ENCODE assay signal across 21 cellular contexts in genomic region chr16:85735946-85736345, GRCh38. TPM values are rescaled to one million over a fixed set of nuclear protein-coding genes. Genes with fewer than 3 reads are reported as not detected.
DNase-seq lines count a peak whose midpoint lies in the region; ATAC-seq and TF ChIP-seq lines count a peak whose summit lies in the region.
"Had no signal": no experiment of that assay in that cellular context is flagged by ENCODE, and none has a peak within 500 bp of the region (broad histone marks: within the 10 kb centered on the region; RNA-seq: fewer than 3 reads in every experiment).

No MANE protein-coding gene starts in this region.

- no peaks in the 10 kb centered on the region for H3K36me3 ChIP-seq in OCI-LY1 (ENCODE audit: insufficient read depth, low read length)
- H3K36me3 ChIP-seq: left ventricle myocardium inferior, prostate gland, SJCRH30 had no signal

- DNase-seq in activated naive CD8-positive, alpha-beta T cell treated with anti-CD3 and anti-CD28 coated beads, Interleukin-2, amount 10 ng/mL, durations not matched to agents 7 days and 5 days: no peak
- DNase-seq in activated naive CD8-positive, alpha-beta T cell treated with anti-CD3 and anti-CD28 coated beads for 36 hours: no peak
- DNase-seq in memory B cell (ENCODE audit: low spot score in 2 of 2) (no peak), glomerular visceral epithelial cell (ENCODE audit: extremely low spot score) (no peak), DMS 273 (lab: John Stamatoyannopoulos, UW; ENCODE audit: unreplicated experiment) (no peak), islet precursor cell (no peak)
- no peak for DNase-seq in stimulated activated naive CD8-positive, alpha-beta T cell treated with anti-CD3 and anti-CD28 coated beads, Interleukin-15, amount 100 ng/mL, for 72 hours
- DNase-seq: ACHN, amniotic stem cell, left ventricle myocardium inferior, midbrain, NCI-H187 treated with DMSO at 0.1 percent for 48 hours, PC-9, SJCRH30, testis had no signal

- H3K4me1 Mint-ChIP-seq in activated naive CD8-positive, alpha-beta T cell treated with anti-CD3 and anti-CD28 coated beads, Interleukin-2, amount 10 ng/mL, durations not matched to agents 7 days and 5 days: peaks cover 16% of the 10 kb centered on the region
- H3K4me1 Mint-ChIP-seq in activated naive CD8-positive, alpha-beta T cell treated with anti-CD3 and anti-CD28 coated beads for 36 hours: peaks cover 20% of the 10 kb centered on the region
- H3K4me1 Mint-ChIP-seq in memory B cell: peaks cover 20% of the 10 kb centered on the region
- peaks cover 30% of the 10 kb centered on the region for H3K4me1 Mint-ChIP-seq in stimulated activated naive CD8-positive, alpha-beta T cell treated with anti-CD3 and anti-CD28 coated beads, Interleukin-15, amount 100 ng/mL, for 72 hours

- H4K20me1 ChIP-seq in OCI-LY1 (ENCODE audit: insufficient read depth, low read length): no peaks in the 10 kb centered on the region

- H3K27me3 ChIP-seq in OCI-LY1 (ENCODE audit: insufficient read depth, low read length): no peaks in the 10 kb centered on the region
- H3K27me3 ChIP-seq: SJCRH30, testis had no signal

- no peak for TF ChIP-seq CTCF in OCI-LY1 (IDR thresholded peaks at IDR 0.05; ENCODE audit: low read length)

- H3K27me3 Mint-ChIP-seq in activated naive CD8-positive, alpha-beta T cell treated with anti-CD3 and anti-CD28 coated beads, Interleukin-2, amount 10 ng/mL, durations not matched to agents 7 days and 5 days: peaks cover 2% of the 10 kb centered on the region
- no peaks in the 10 kb centered on the region for H3K27me3 Mint-ChIP-seq in activated naive CD8-positive, alpha-beta T cell treated with anti-CD3 and anti-CD28 coated beads for 36 hours
- no peaks in the 10 kb centered on the region for H3K27me3 Mint-ChIP-seq in memory B cell
- no peaks in the 10 kb centered on the region for H3K27me3 Mint-ChIP-seq in stimulated activated naive CD8-positive, alpha-beta T cell treated with anti-CD3 and anti-CD28 coated beads, Interleukin-15, amount 100 ng/mL, for 72 hours
- H3K27me3 Mint-ChIP-seq: activated CD4-positive, alpha-beta T cell treated with anti-CD3 and anti-CD28 coated beads for 36 hours had no signal

- H3K4me2 ChIP-seq in OCI-LY1 (ENCODE audit: low read length): peak overlapping the region; percentile 44
- H3K4me2 ChIP-seq: KMS-11, PC-9 had no signal

- H3K9me3 ChIP-seq in OCI-LY1 (ENCODE audit: low read length): no peaks in the 10 kb centered on the region
- H3K9me3 ChIP-seq: left ventricle myocardium inferior, prostate gland, SJCRH30, testis had no signal

- no peak overlapping the region for H3K4me3 ChIP-seq in OCI-LY1 (ENCODE audit: low read depth, low read length, poor library complexity, severe bottlenecking)
- H3K4me3 ChIP-seq: left ventricle myocardium inferior, PC-9, prostate gland, SJCRH30, testis had no signal

- H3K9ac ChIP-seq in OCI-LY1 (ENCODE audit: low read length): peak overlapping the region; percentile 8; the same call in 1 of the 2 replicates
- H3K9ac ChIP-seq: KMS-11 had no signal

- H3K27ac ChIP-seq in OCI-LY1 (ENCODE audit: low read depth, low read length, poor library complexity, severe bottlenecking): peak overlapping the region; percentile 88
- H3K27ac ChIP-seq: C4-2B, KMS-11, left ventricle myocardium inferior, PC-9, prostate gland, SJCRH30, testis had no signal

- peak overlapping the region; percentile 74 for H3K27ac Mint-ChIP-seq in activated naive CD8-positive, alpha-beta T cell treated with anti-CD3 and anti-CD28 coated beads, Interleukin-2, amount 10 ng/mL, durations not matched to agents 7 days and 5 days
- H3K27ac Mint-ChIP-seq in activated naive CD8-positive, alpha-beta T cell treated with anti-CD3 and anti-CD28 coated beads for 36 hours: no peak overlapping the region
- H3K27ac Mint-ChIP-seq in memory B cell: peak overlapping the region; percentile 38
- H3K27ac Mint-ChIP-seq in stimulated activated naive CD8-positive, alpha-beta T cell treated with anti-CD3 and anti-CD28 coated beads, Interleukin-15, amount 100 ng/mL, for 72 hours: peak overlapping the region in 1 of 2 donors; percentile 72
- H3K27ac Mint-ChIP-seq: activated CD4-positive, alpha-beta T cell treated with anti-CD3 and anti-CD28 coated beads for 36 hours had no signal

- no peak for ATAC-seq in activated naive CD8-positive, alpha-beta T cell treated with anti-CD3 and anti-CD28 coated beads, Interleukin-2, amount 10 ng/mL, durations not matched to agents 7 days and 5 days (ENCODE audit: low read depth)
- no peak for ATAC-seq in memory B cell (ENCODE audit: low read depth)
- no peak for ATAC-seq in stimulated activated naive CD8-positive, alpha-beta T cell treated with anti-CD3 and anti-CD28 coated beads, Interleukin-15, amount 100 ng/mL, for 72 hours
- ATAC-seq: HCT116 had no signal

- peak overlapping the region; percentile 67 for H3K4me3 Mint-ChIP-seq in activated naive CD8-positive, alpha-beta T cell treated with anti-CD3 and anti-CD28 coated beads, Interleukin-2, amount 10 ng/mL, durations not matched to agents 7 days and 5 days
- H3K4me3 Mint-ChIP-seq in activated naive CD8-positive, alpha-beta T cell treated with anti-CD3 and anti-CD28 coated beads for 36 hours: no peak overlapping the region
- peak overlapping the region; percentile 56 for H3K4me3 Mint-ChIP-seq in memory B cell
- peak overlapping the region; percentile 57 to 73 for H3K4me3 Mint-ChIP-seq in stimulated activated naive CD8-positive, alpha-beta T cell treated with anti-CD3 and anti-CD28 coated beads, Interleukin-15, amount 100 ng/mL, for 72 hours
- H3K4me3 Mint-ChIP-seq: activated CD4-positive, alpha-beta T cell treated with anti-CD3 and anti-CD28 coated beads for 36 hours had no signal

- no peaks in the 10 kb centered on the region for H3K9me3 Mint-ChIP-seq in activated naive CD8-positive, alpha-beta T cell treated with anti-CD3 and anti-CD28 coated beads, Interleukin-2, amount 10 ng/mL, durations not matched to agents 7 days and 5 days
- no peaks in the 10 kb centered on the region for H3K9me3 Mint-ChIP-seq in activated naive CD8-positive, alpha-beta T cell treated with anti-CD3 and anti-CD28 coated beads for 36 hours
- H3K9me3 Mint-ChIP-seq in memory B cell: no peaks in the 10 kb centered on the region
- no peaks in the 10 kb centered on the region for H3K9me3 Mint-ChIP-seq in stimulated activated naive CD8-positive, alpha-beta T cell treated with anti-CD3 and anti-CD28 coated beads, Interleukin-15, amount 100 ng/mL, for 72 hours

- H3F3A ChIP-seq in OCI-LY1 (ENCODE audit: insufficient read depth, low read length): peaks cover 9% of the 10 kb centered on the region

- peaks cover 38% of the 10 kb centered on the region for H3K4me1 ChIP-seq in OCI-LY1 (ENCODE audit: insufficient read depth, low read length, severe bottlenecking)
- H3K4me1 ChIP-seq: left ventricle myocardium inferior, prostate gland, testis had no signal

- POLR2A ChIA-PET in activated naive CD8-positive, alpha-beta T cell treated with anti-CD3 and anti-CD28 coated beads, Interleukin-2, amount 10 ng/mL, durations not matched to agents 7 days and 5 days (lab: Charles Lee): no interaction called here

- no peak overlapping the region for H2AFZ ChIP-seq in OCI-LY1 (ENCODE audit: low read length)
- H2AFZ ChIP-seq: PC-9 had no signal

- H3K79me2 ChIP-seq in OCI-LY1 (ENCODE audit: insufficient read depth, low read length): no peaks in the 10 kb centered on the region

- H3K36me3 Mint-ChIP-seq in activated naive CD8-positive, alpha-beta T cell treated with anti-CD3 and anti-CD28 coated beads, Interleukin-2, amount 10 ng/mL, durations not matched to agents 7 days and 5 days: no peaks in the 10 kb centered on the region
- no peaks in the 10 kb centered on the region for H3K36me3 Mint-ChIP-seq in activated naive CD8-positive, alpha-beta T cell treated with anti-CD3 and anti-CD28 coated beads for 36 hours
- H3K36me3 Mint-ChIP-seq in memory B cell: peaks cover 8% of the 10 kb centered on the region

- H3K9me2 ChIP-seq in OCI-LY1 (ENCODE audit: low read depth, low read length): no peaks in the 10 kb centered on the region

RNA-seq across cellular contexts. Expression of gene C16orf74, which starts 14.9 kb away (rescaled TPM):
- total RNA-seq in activated naive CD8-positive, alpha-beta T cell treated with anti-CD3 and anti-CD28 coated beads, Interleukin-2, amount 10 ng/mL, durations not matched to agents 7 days and 5 days: 1 to 10 TPM; 3.6 to 3.9 TPM
- total RNA-seq in activated naive CD8-positive, alpha-beta T cell treated with anti-CD3 and anti-CD28 coated beads for 36 hours: 1 to 10 TPM; 1.5 to 1.6 TPM

RNA-seq across cellular contexts. Expression of gene GINS2, which starts 47.2 kb away (rescaled TPM):
- 10 to 100 TPM; 33.4 to 34.2 TPM for total RNA-seq in activated naive CD8-positive, alpha-beta T cell treated with anti-CD3 and anti-CD28 coated beads, Interleukin-2, amount 10 ng/mL, durations not matched to agents 7 days and 5 days
- total RNA-seq in activated naive CD8-positive, alpha-beta T cell treated with anti-CD3 and anti-CD28 coated beads for 36 hours: 10 to 100 TPM; 71.5 to 74.1 TPM
